ENCODE assay signal across 18 cellular contexts in the genomic region with DNA sequence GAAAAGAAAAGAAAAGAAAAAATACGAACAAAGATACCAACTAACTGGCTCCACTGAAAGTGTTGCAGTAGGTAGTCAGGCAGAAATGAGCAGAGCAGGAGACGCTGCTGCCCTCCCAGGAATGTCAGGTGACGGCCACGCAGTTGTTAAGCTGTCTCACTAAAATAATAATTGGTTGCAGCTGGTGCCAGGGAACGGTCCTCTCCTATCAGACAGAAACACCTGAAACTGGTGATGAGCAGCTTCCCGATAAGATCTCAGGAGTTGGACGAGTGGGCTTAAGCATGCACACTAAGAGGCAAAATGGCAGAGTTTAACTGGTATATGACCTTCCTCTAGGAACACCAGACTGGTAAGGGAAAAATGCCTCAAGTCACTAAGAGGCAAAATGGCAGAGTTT.
"Had no signal": no experiment of that assay in that cellular context is flagged by ENCODE, and none has a peak within 500 bp of the region (broad histone marks: within the 10 kb centered on the region; RNA-seq: fewer than 3 reads in every experiment).

No MANE protein-coding gene starts in this region.

- H3K27me3 ChIP-seq: SJSA1 had no signal

- H3K9me3 ChIP-seq: SJSA1 had no signal

- H3K27ac ChIP-seq: SJSA1, SK-N-MC had no signal

- H3K4me3 ChIP-seq: SJSA1, SK-N-MC had no signal

- H3K36me3 ChIP-seq: SJSA1 had no signal

- H3K4me1 ChIP-seq: SJSA1 had no signal

- DNase-seq: Karpas-422, KG1, MM.1S, NCI-H1092 treated with DMSO at 0.1 percent for 48 hours, NCI-H1436, NCI-H187, NCI-H2029, NCI-H2081 treated with DMSO at 0.1 percent for 48 hours, NCI-H2171, NCI-H446, NCI-H510A, NCI-H524 treated with DMSO at 0.1 percent for 48 hours, NCI-H69, Right ventricle myocardium superior, RPMI8226, SIG-M5 had no signal
